In genomic region chr19:7861619-7862412, GRCh38 we compare ENCODE assay signal across 8 cellular contexts. TPM values are rescaled to one million over a fixed set of nuclear protein-coding genes. Genes with fewer than 3 reads are reported as not detected.
DNase-seq lines count a peak whose midpoint lies in the region; ATAC-seq and TF ChIP-seq lines count a peak whose summit lies in the region.

No MANE protein-coding gene starts in this region.

- intact Hi-C loops in Right ventricle myocardium inferior (cut with DNase I) (no loop called here), Right ventricle myocardium superior (cut with DNase I) (no loop called here), uterus (cut with DNase I; ENCODE audit: low total_unique reads) (no loop called here)

- no peaks in the 10 kb centered on the region for H3K9me3 ChIP-seq in uterus

- no peak for TF ChIP-seq CTCF in uterus (IDR thresholded peaks at IDR 0.05)
- TF ChIP-seq CTCF in RWPE1 (conservative IDR thresholded peaks at IDR 0.05; ENCODE audit: low read depth) = no peak

- H3K27me3 Mint-ChIP-seq in memory B cell = peaks cover 27% of the 10 kb centered on the region

- H3K4me1 Mint-ChIP-seq in memory B cell = peaks cover 10% of the 10 kb centered on the region

- no peaks in the 10 kb centered on the region for H3K9me3 Mint-ChIP-seq in memory B cell

- no peaks in the 10 kb centered on the region for H3K27me3 ChIP-seq in uterus

- H3K27ac ChIP-seq in caudate nucleus (ENCODE audit: low read depth, low read length) = peak overlapping the region; percentile 58
- no peak overlapping the region for H3K27ac ChIP-seq in uterus
- H3K27ac ChIP-seq in RWPE1 = no peak overlapping the region

- no peaks in the 10 kb centered on the region for H3K4me1 ChIP-seq in uterus

- H3K36me3 Mint-ChIP-seq in memory B cell = peaks cover 1% of the 10 kb centered on the region

- no peaks in the 10 kb centered on the region for H3K36me3 ChIP-seq in uterus

- H3K4me3 ChIP-seq in uterus = no peak overlapping the region

- no peak for ATAC-seq in Right ventricle myocardium inferior
- ATAC-seq in Right ventricle myocardium superior (ENCODE audit: poor library complexity) = no peak
- ATAC-seq in memory B cell (ENCODE audit: low read depth) = no peak
- ATAC-seq in GM18867 (IDR thresholded peaks at IDR 0.05; ENCODE audit: unreplicated experiment) = no peak

- no peak overlapping the region for H3K27ac Mint-ChIP-seq in memory B cell

- DNase-seq in Right ventricle myocardium inferior (ENCODE audit: missing footprints) (peak; percentile 25), Right ventricle myocardium superior (no peak), caudate nucleus (lab: John Stamatoyannopoulos, UW) (no peak), memory B cell (ENCODE audit: low spot score in 2 of 2) (no peak), uterus (no peak), RWPE1 (ENCODE audit: low spot score) (no peak)
- no peak for DNase-seq in stimulated activated naive CD4-positive, alpha-beta T cell treated with Interleukin-2 at 50 U/mL for 16 hours (lab: John Stamatoyannopoulos, UW)

- H3K4me3 Mint-ChIP-seq in memory B cell = peak overlapping the region; percentile 53

- POLR2A ChIA-PET in RWPE1 (lab: Yijun Ruan, JAX; ENCODE audit: low non-redundant PET) = no interaction called here

- CTCF ChIA-PET in RWPE1 (lab: Yijun Ruan, JAX) = interaction anchor here (0.6 to 1.1 kb wide), 3 partner anchors 9 to 140 kb away, joined by 3 to 4 read pairs (median 4); no protein-coding TSS in a partner anchor

- no peak for TF ChIP-seq POLR2A in uterus (IDR thresholded peaks at IDR 0.05)

RNA-seq across cellular contexts. Expression of gene PRR36, which starts 12.4 kb away (rescaled TPM):
- total RNA-seq in Right ventricle myocardium inferior (not detected), Right ventricle myocardium superior (0.08 TPM), uterus (under 1 TPM in 2 of 4 donors, not detected in 2; 0.35 to 0.85 TPM)

RNA-seq across cellular contexts. Expression of gene LRRC8E, which starts 26.5 kb away (rescaled TPM):
- total RNA-seq in Right ventricle myocardium inferior (2.5 TPM), Right ventricle myocardium superior (1.6 TPM), uterus (1 to 10 TPM in 1 of 4 donors, under 1 TPM in 1, not detected in 2; 0.15 to 2.1 TPM)

RNA-seq across cellular contexts. Expression of gene EVI5L, which starts 31.8 kb away (rescaled TPM):
- total RNA-seq in Right ventricle myocardium inferior (21.5 TPM), Right ventricle myocardium superior (19.4 TPM), uterus (10 to 100 TPM in 3 of 4 donors, 1 to 10 TPM in 1; 9.1 to 14.9 (median 12.4) TPM)

RNA-seq across cellular contexts. Expression of gene MAP2K7, which starts 41.9 kb away (rescaled TPM):
- total RNA-seq in Right ventricle myocardium inferior (28.0 TPM), Right ventricle myocardium superior (27.5 TPM), uterus (10 to 100 TPM in 2 of 4 donors, 1 to 10 TPM in 1, under 1 TPM in 1; 0.59 to 40.2 (median 9.4) TPM)

RNA-seq across cellular contexts. Expression of gene TGFBR3L, which starts 52.8 kb away (rescaled TPM):
- total RNA-seq in Right ventricle myocardium inferior = 7.2 TPM
- 10.9 TPM for total RNA-seq in Right ventricle myocardium superior
- total RNA-seq in uterus = 1 to 10 TPM in 1 of 4 donors, not detected in 3; 5.2 TPM
